In genomic region chr11:122046438-122046837, GRCh38 we compare ENCODE assay signal across 16 cellular contexts.
"Had no signal": no experiment of that assay in that cellular context is flagged by ENCODE, and none has a peak within 500 bp of the region (broad histone marks: within the 10 kb centered on the region; RNA-seq: fewer than 3 reads in every experiment).

No MANE protein-coding gene starts in this region.

- H3K36me3 ChIP-seq: adrenal gland, spleen had no signal

- H3K4me3 ChIP-seq: adrenal gland, body of pancreas, mucosa of descending colon, spleen, testis had no signal

- ATAC-seq: activated CD8-positive, alpha-beta T cell treated with anti-CD3 and anti-CD28 coated beads for 36 hours; body of pancreas; left lobe of liver; mucosa of descending colon; naive thymus-derived CD8-positive, alpha-beta T cell; right cardiac atrium; stimulated activated naive CD8-positive, alpha-beta T cell treated with anti-CD3 and anti-CD28 coated beads, Interleukin-15, amount 100 ng/mL, for 72 hours had no signal

- H3K27me3 ChIP-seq: adrenal gland, body of pancreas, spleen, testis had no signal

- H3K27ac ChIP-seq: adrenal gland, body of pancreas, spleen, testis had no signal

- H3K9me3 ChIP-seq: adrenal gland, body of pancreas, mucosa of descending colon, spleen, testis had no signal

- H3K4me1 ChIP-seq: adrenal gland, body of pancreas, spleen, testis had no signal

- DNase-seq: activated B cell treated with CpG ODN at 0.5 μM for 24 hours; activated CD4-positive, alpha-beta T cell treated with anti-CD3 and anti-CD28 coated beads for 48 hours; activated CD8-positive, alpha-beta T cell treated with anti-CD3 and anti-CD28 coated beads for 36 hours; activated effector memory CD4-positive, alpha-beta T cell treated with anti-CD3 and anti-CD28 coated beads, Interleukin-2, amount 50 U/mL, for 16 hours; activated T-cell treated with anti-CD3 and anti-CD28 coated beads, Interleukin-2, amount 50 U/mL, for 48 hours; adrenal gland; body of pancreas; effector CD8-positive, alpha-beta T cell; islet precursor cell; mucosa of descending colon; naive thymus-derived CD8-positive, alpha-beta T cell; right cardiac atrium; spleen; stimulated activated naive CD8-positive, alpha-beta T cell treated with anti-CD3 and anti-CD28 coated beads, Interleukin-15, amount 100 ng/mL, for 72 hours; testis had no signal
